1 cellular context compared by ENCODE assay signal in the genomic region with DNA sequence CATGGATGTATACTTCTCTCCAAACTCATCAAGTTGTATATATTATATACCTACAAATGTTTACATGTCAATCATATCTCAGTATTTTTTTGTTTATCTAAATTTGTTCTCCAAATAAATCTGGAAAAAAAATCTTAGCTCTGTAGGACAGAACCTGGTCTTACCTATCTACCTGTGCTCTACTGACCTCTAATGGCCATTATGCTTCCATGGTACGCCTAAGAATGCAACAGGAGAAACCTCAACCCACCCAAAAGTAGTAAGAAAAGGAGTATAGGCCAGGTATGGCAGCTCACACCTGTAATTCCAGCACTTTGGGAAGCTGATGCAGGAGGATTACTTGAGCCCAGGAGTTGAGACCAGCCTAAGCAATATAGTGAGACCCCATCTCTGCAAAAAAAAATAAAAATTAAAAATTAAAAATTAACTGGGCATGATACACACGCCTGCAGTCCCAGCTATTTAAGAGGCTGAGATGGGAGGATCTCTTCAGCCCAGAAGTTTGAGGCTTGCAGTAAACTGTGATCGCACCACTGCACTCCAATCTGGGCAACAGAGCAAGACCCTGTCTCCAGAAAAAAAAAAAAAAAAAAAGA.
A peak's percentile ranks its signal among the peaks of the same experiment; 100 is the strongest.
TF ChIP-seq lines count a peak whose summit lies in the region.

No MANE protein-coding gene starts in this region.

TF ChIP-seq in Ishikawa, 13 proteins besides CTCF, POLR2A, EP300 and RAD21 (continued from another document):
- TF ChIP-seq TEAD4 (IDR thresholded peaks at IDR 0.05) (peak; percentile 31; the same call in 1 of the 2 replicates), FOXM1 (IDR thresholded peaks at IDR 0.05; ENCODE audit: borderline replicate concordance, low read depth) (no peak)
